8 cellular contexts compared by ENCODE assay signal in the genomic region with DNA sequence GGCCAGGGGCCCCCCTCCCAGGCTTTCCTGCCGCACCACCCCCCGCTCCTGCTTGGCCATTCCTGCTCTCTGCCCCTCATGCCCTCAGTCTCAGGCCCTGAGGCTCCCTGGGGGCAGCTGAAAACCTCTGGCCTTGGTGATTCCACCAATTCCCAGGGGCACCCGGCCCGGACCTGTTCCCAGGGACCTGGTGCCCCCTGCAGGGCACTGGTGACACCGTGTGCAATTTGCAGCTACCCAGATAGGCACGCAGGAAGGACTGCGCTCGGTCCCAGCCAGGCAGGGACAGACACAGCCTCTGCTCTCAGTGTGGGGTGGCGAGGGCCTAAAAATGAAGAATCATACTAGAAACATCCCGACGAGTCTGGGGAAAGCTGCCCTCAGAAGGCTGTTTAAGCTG. TPM values are rescaled to one million over a fixed set of nuclear protein-coding genes. Genes with fewer than 3 reads are reported as not detected.
DNase-seq lines count a peak whose midpoint lies in the region; ATAC-seq and TF ChIP-seq lines count a peak whose summit lies in the region.

No MANE protein-coding gene starts in this region.

- H3K27ac Mint-ChIP-seq in activated CD4-positive, alpha-beta T cell treated with anti-CD3 and anti-CD28 coated beads, Interleukin-2, amount 10 ng/mL, durations not matched to agents 24 days and 14 days = no peak overlapping the region
- H3K27ac Mint-ChIP-seq in CD4-positive, alpha-beta memory T cell = no peak overlapping the region

- CTCF ChIA-PET in CD4-positive, alpha-beta memory T cell (lab: Charles Lee; ENCODE audit: partially characterized antibody) = interaction anchor here (0.8 kb wide), 1 partner anchor 31 kb away, joined by 3 read pairs; no protein-coding TSS in a partner anchor

- H3K9me3 ChIP-seq in left lung = no peaks in the 10 kb centered on the region
- no peaks in the 10 kb centered on the region for H3K9me3 ChIP-seq in CD4-positive, alpha-beta memory T cell (ENCODE audit: control insufficient read depth in 1 of 2, low read length in 2 of 2)

- peak; percentile 42; the same call in 1 of the 2 replicates for TF ChIP-seq CTCF in LNCAP (IDR thresholded peaks at IDR 0.05)
- peak; percentile 31 to 57 for TF ChIP-seq CTCF in left lung (IDR thresholded peaks at IDR 0.05)

- H3K4me1 ChIP-seq in left lung = no peaks in the 10 kb centered on the region
- no peaks in the 10 kb centered on the region for H3K4me1 ChIP-seq in CD4-positive, alpha-beta memory T cell (ENCODE audit: insufficient read depth, low read length)

- DNase-seq in activated CD4-positive, alpha-beta T cell treated with anti-CD3 and anti-CD28 coated beads, Interleukin-2, amount 10 ng/mL, durations not matched to agents 24 days and 14 days = peak; percentile 60
- DNase-seq in activated CD4-positive, alpha-beta T cell treated with anti-CD3 and anti-CD28 coated beads for 4 hours = no peak
- peak; percentile 51 for DNase-seq in astrocyte of the hippocampus (ENCODE audit: low read depth, low spot score)
- DNase-seq in left lung = no peak
- DNase-seq in CD4-positive, alpha-beta memory T cell = no peak
- DNase-seq in NK-92 treated with Interleukin-12 subunit alpha and Interleukin-12 subunit beta, amount 100 ng/mL, for 24 hours (lab: John Stamatoyannopoulos, UW) = no peak

- H3K36me3 Mint-ChIP-seq in activated CD4-positive, alpha-beta T cell treated with anti-CD3 and anti-CD28 coated beads, Interleukin-2, amount 10 ng/mL, durations not matched to agents 24 days and 14 days (ENCODE audit: low read depth) = no peaks in the 10 kb centered on the region
- H3K36me3 Mint-ChIP-seq in CD4-positive, alpha-beta memory T cell = no peaks in the 10 kb centered on the region

- H3K9me3 Mint-ChIP-seq in activated CD4-positive, alpha-beta T cell treated with anti-CD3 and anti-CD28 coated beads, Interleukin-2, amount 10 ng/mL, durations not matched to agents 24 days and 14 days = no peaks in the 10 kb centered on the region
- no peaks in the 10 kb centered on the region for H3K9me3 Mint-ChIP-seq in CD4-positive, alpha-beta memory T cell

- H3K36me3 ChIP-seq in left lung = no peaks in the 10 kb centered on the region
- H3K36me3 ChIP-seq in CD4-positive, alpha-beta memory T cell (ENCODE audit: insufficient read depth, low read length) = no peaks in the 10 kb centered on the region

- H3K4me3 Mint-ChIP-seq in activated CD4-positive, alpha-beta T cell treated with anti-CD3 and anti-CD28 coated beads, Interleukin-2, amount 10 ng/mL, durations not matched to agents 24 days and 14 days = no peak overlapping the region
- no peak overlapping the region for H3K4me3 Mint-ChIP-seq in CD4-positive, alpha-beta memory T cell

- H3K27me3 ChIP-seq in left lung = peaks cover 0 to 15% of the 10 kb centered on the region in 2 donors
- peaks cover 11% of the 10 kb centered on the region for H3K27me3 ChIP-seq in CD4-positive, alpha-beta memory T cell (ENCODE audit: insufficient read depth, low read length)

- ATAC-seq in left lung (peak; percentile 74), HG02840 (IDR thresholded peaks at IDR 0.05; ENCODE audit: low FRiP score, unreplicated experiment) (no peak)

- H3K27me3 Mint-ChIP-seq in activated CD4-positive, alpha-beta T cell treated with anti-CD3 and anti-CD28 coated beads, Interleukin-2, amount 10 ng/mL, durations not matched to agents 24 days and 14 days = peaks cover 12% of the 10 kb centered on the region
- H3K27me3 Mint-ChIP-seq in CD4-positive, alpha-beta memory T cell = peaks cover 20 to 29% of the 10 kb centered on the region in 2 donors

- POLR2A ChIA-PET in CD4-positive, alpha-beta memory T cell (lab: Charles Lee; ENCODE audit: partially characterized antibody) = no interaction called here

- no peaks in the 10 kb centered on the region for H3K4me1 Mint-ChIP-seq in activated CD4-positive, alpha-beta T cell treated with anti-CD3 and anti-CD28 coated beads, Interleukin-2, amount 10 ng/mL, durations not matched to agents 24 days and 14 days
- H3K4me1 Mint-ChIP-seq in CD4-positive, alpha-beta memory T cell = peaks cover 0 to 2% (median 0%) of the 10 kb centered on the region in 4 donors

- H3K27ac ChIP-seq in left lung = no peak overlapping the region
- no peak overlapping the region for H3K27ac ChIP-seq in CD4-positive, alpha-beta memory T cell (ENCODE audit: low read depth, low read length)

- no peak overlapping the region for H3K4me3 ChIP-seq in left lung
- H3K4me3 ChIP-seq in CD4-positive, alpha-beta memory T cell (ENCODE audit: low read length in 2 of 2) = no peak overlapping the region

- intact Hi-C loops in activated CD4-positive, alpha-beta T cell treated with anti-CD3 and anti-CD28 coated beads, Interleukin-2, amount 10 ng/mL, durations not matched to agents 24 days and 14 days (cut with micrococcal nuclease) = no loop called here
- intact Hi-C loops in left lung (cut with DNase I) = no loop called here
- intact Hi-C loops in CD4-positive, alpha-beta memory T cell (cut with micrococcal nuclease) = no loop called here

RNA-seq across cellular contexts. Expression of gene WFDC1, which starts 13.4 kb away (rescaled TPM):
- not detected in 2 replicates for total RNA-seq in activated CD4-positive, alpha-beta T cell treated with anti-CD3 and anti-CD28 coated beads, Interleukin-2, amount 10 ng/mL, durations not matched to agents 24 days and 14 days
- 10 to 100 TPM; 12.7 to 21.6 TPM for total RNA-seq in left lung
- not detected for total RNA-seq in CD4-positive, alpha-beta memory T cell
- not detected for polyA plus RNA-seq in CD4-positive, alpha-beta memory T cell

Comparison
In these comparisons a context has a peak if more than half of its experiments do, and no peak if none do; other contexts are left out.
1. DNase-seq: peak in activated CD4-positive, alpha-beta T cell treated with anti-CD3 and anti-CD28 coated beads, Interleukin-2, amount 10 ng/mL, durations not matched to agents 24 days and 14 days (single experiment) and astrocyte of the hippocampus (single experiment); none in activated CD4-positive, alpha-beta T cell treated with anti-CD3 and anti-CD28 coated beads for 4 hours (0 of 2), left lung (0 of 2), CD4-positive, alpha-beta memory T cell (0 of 5) and NK-92 treated with Interleukin-12 subunit alpha and Interleukin-12 subunit beta, amount 100 ng/mL, for 24 hours (single experiment).
2. RNA of gene WFDC1, which starts 13.4 kb away (total RNA-seq): 12.7 to 21.6 TPM in left lung; not detected in activated CD4-positive, alpha-beta T cell treated with anti-CD3 and anti-CD28 coated beads, Interleukin-2, amount 10 ng/mL, durations not matched to agents 24 days and 14 days and not detected in CD4-positive, alpha-beta memory T cell; every median in the first group is over 10 times any median in the second.